In genomic region chr5:168136340-168136739, GRCh38 we compare ENCODE assay signal across 17 cellular contexts.
DNase-seq lines count a peak whose midpoint lies in the region; ATAC-seq and TF ChIP-seq lines count a peak whose summit lies in the region.
"Had no signal": no experiment of that assay in that cellular context is flagged by ENCODE, and none has a peak within 500 bp of the region (broad histone marks: within the 10 kb centered on the region; RNA-seq: fewer than 3 reads in every experiment).

No MANE protein-coding gene starts in this region.

- intact Hi-C loops in right lobe of liver (cut with DNase I) = no loop called here
- intact Hi-C loops in psoas muscle (cut with DNase I) = no loop called here

- H3K27me3 ChIP-seq in right lobe of liver (no peaks in the 10 kb centered on the region), psoas muscle (ENCODE audit: insufficient read depth in 3 of 3, low read length in 2 of 3) (no peaks in the 10 kb centered on the region)
- H3K27me3 ChIP-seq: dorsolateral prefrontal cortex, sigmoid colon had no signal

- H3K9me3 ChIP-seq in right lobe of liver (no peaks in the 10 kb centered on the region), psoas muscle (no peaks in the 10 kb centered on the region)
- H3K9me3 ChIP-seq: sigmoid colon had no signal

- peak; percentile 41 to 77 (median 70) for DNase-seq in right lobe of liver
- no peak for DNase-seq in A172 (ENCODE audit: low spot score)
- no peak for DNase-seq in activated T-cell treated with anti-CD3 and anti-CD28 coated beads, Interleukin-2, amount 50 U/mL, for 1 hour
- DNase-seq in psoas muscle = no peak
- DNase-seq: activated B cell treated with CpG ODN at 0.5 μM for 24 hours; anterior cingulate cortex; dorsolateral prefrontal cortex; NCI-H187; NK-92 treated with Interleukin-12 subunit alpha and Interleukin-12 subunit beta, amount 100 ng/mL, for 24 hours; sigmoid colon had no signal

- TF ChIP-seq POLR2A in right lobe of liver (IDR thresholded peaks at IDR 0.05) = no peak

- peak; percentile 10 for ATAC-seq in GM19043 (IDR thresholded peaks at IDR 0.05; ENCODE audit: low read depth, unreplicated experiment)
- ATAC-seq in GM21717 (IDR thresholded peaks at IDR 0.05; ENCODE audit: unreplicated experiment) = peak; percentile 28
- ATAC-seq in HG03280 (IDR thresholded peaks at IDR 0.05; ENCODE audit: unreplicated experiment) = peak; percentile 22
- peak; percentile 91 to 98 (median 94) for ATAC-seq in right lobe of liver
- ATAC-seq in GM21381 (IDR thresholded peaks at IDR 0.05; ENCODE audit: unreplicated experiment) = no peak
- ATAC-seq in psoas muscle = no peak
- ATAC-seq: K562 had no signal

- no peak for TF ChIP-seq CTCF in right lobe of liver (IDR thresholded peaks at IDR 0.05)
- TF ChIP-seq CTCF in psoas muscle (IDR thresholded peaks at IDR 0.05) = no peak

- H3K4me1 ChIP-seq in right lobe of liver (peaks cover 0 to 11% (median 6%) of the 10 kb centered on the region in 4 donors), psoas muscle (no peaks in the 10 kb centered on the region)
- H3K4me1 ChIP-seq: sigmoid colon had no signal

- no peak overlapping the region for H3K4me3 ChIP-seq in right lobe of liver
- no peak overlapping the region for H3K4me3 ChIP-seq in psoas muscle
- H3K4me3 ChIP-seq: dorsolateral prefrontal cortex, K562, sigmoid colon, SK-N-MC had no signal

- no peak overlapping the region for H3K27ac ChIP-seq in right lobe of liver
- H3K27ac ChIP-seq in psoas muscle = no peak overlapping the region
- H3K27ac ChIP-seq: C4-2B, dorsolateral prefrontal cortex, sigmoid colon, SK-N-MC had no signal

- no peaks in the 10 kb centered on the region for H3K36me3 ChIP-seq in right lobe of liver
- H3K36me3 ChIP-seq in psoas muscle (ENCODE audit: insufficient read depth in 1 of 2, low read depth in 1 of 2) = no peaks in the 10 kb centered on the region
- H3K36me3 ChIP-seq: sigmoid colon had no signal

- 19% methylated on average over 5 of the region's 5 CpGs for WGBS in right lobe of liver (ENCODE audit: insufficient coverage, low coverage, low lambda C conversion rate, missing lambda C conversion rate)
- 62 to 68% (median 65%) methylated on average over 5 of the region's 5 CpGs for WGBS in psoas muscle, 3 donors

Comparison
In these comparisons a context has a peak if more than half of its experiments do, and no peak if none do; other contexts are left out.
1. ATAC-seq: peak in GM19043 (single experiment), GM21717 (single experiment), HG03280 (single experiment) and right lobe of liver (4 of 4); none in GM21381 (single experiment) and psoas muscle (0 of 4).
2. DNase-seq: peak in right lobe of liver (3 of 3); none in A172 (single experiment), activated T-cell treated with anti-CD3 and anti-CD28 coated beads, Interleukin-2, amount 50 U/mL, for 1 hour (single experiment) and psoas muscle (0 of 2).